ENCODE assay signal across 8 cellular contexts in genomic region chr17:50372708-50373556, GRCh38. TPM values are rescaled to one million over a fixed set of nuclear protein-coding genes. Genes with fewer than 3 reads are reported as not detected.
DNase-seq lines count a peak whose midpoint lies in the region; ATAC-seq and TF ChIP-seq lines count a peak whose summit lies in the region.

EME1 (plus strand) TSS chr17:50373229; CDS start chr17:50375209, 1,980 bp downstream.
MRPL27 (minus strand) TSS chr17:50373184; CDS start chr17:50373170, 14 bp downstream.

- no peaks in the 10 kb centered on the region for H3K27me3 Mint-ChIP-seq in naive thymus-derived CD4-positive, alpha-beta T cell
- H3K27me3 Mint-ChIP-seq in stimulated activated memory B cell treated with anti-CD40 and anti-IgM and Interleukin-4, amounts not matched to agents 10 μg/mL and 1 μg/mL and 100 μg/mL, for 72 hours: no peaks in the 10 kb centered on the region

- H3K27me3 ChIP-seq in Peyer's patch: no peaks in the 10 kb centered on the region
- no peaks in the 10 kb centered on the region for H3K27me3 ChIP-seq in naive thymus-derived CD4-positive, alpha-beta T cell (ENCODE audit: control insufficient read depth in 2 of 2, insufficient read depth in 2 of 2, low read length in 2 of 2)

- H3K27ac Mint-ChIP-seq in naive thymus-derived CD4-positive, alpha-beta T cell: peak within 1 kb of the TSS; percentile 97 to 100 (median 99)
- H3K27ac Mint-ChIP-seq in stimulated activated memory B cell treated with anti-CD40 and anti-IgM and Interleukin-4, amounts not matched to agents 10 μg/mL and 1 μg/mL and 100 μg/mL, for 72 hours: peak within 1 kb of the TSS; percentile 96

- peak; percentile 25 to 57 for TF ChIP-seq POLR2A in Peyer's patch (IDR thresholded peaks at IDR 0.05)

- H3K4me1 Mint-ChIP-seq in naive thymus-derived CD4-positive, alpha-beta T cell: peaks cover 18 to 41% (median 31%) of the 10 kb centered on the region in 7 donors
- H3K4me1 Mint-ChIP-seq in stimulated activated memory B cell treated with anti-CD40 and anti-IgM and Interleukin-4, amounts not matched to agents 10 μg/mL and 1 μg/mL and 100 μg/mL, for 72 hours: peaks cover 18% of the 10 kb centered on the region

- peaks cover 0 to 21% (median 5%) of the 10 kb centered on the region in 4 donors for H3K4me1 ChIP-seq in Peyer's patch
- H3K4me1 ChIP-seq in naive thymus-derived CD4-positive, alpha-beta T cell (ENCODE audit: control insufficient read depth in 2 of 2, insufficient read depth in 2 of 2, low read length in 2 of 2): peaks cover 9 to 13% of the 10 kb centered on the region in 2 donors

- peaks cover 0 to 4% (median 0%) of the 10 kb centered on the region in 11 donors for H3K9me3 Mint-ChIP-seq in naive thymus-derived CD4-positive, alpha-beta T cell
- H3K9me3 Mint-ChIP-seq in stimulated activated memory B cell treated with anti-CD40 and anti-IgM and Interleukin-4, amounts not matched to agents 10 μg/mL and 1 μg/mL and 100 μg/mL, for 72 hours: no peaks in the 10 kb centered on the region

- ATAC-seq in GM21619 (IDR thresholded peaks at IDR 0.05; ENCODE audit: unreplicated experiment): peak; percentile 89
- peak; percentile 94 for ATAC-seq in naive thymus-derived CD4-positive, alpha-beta T cell
- ATAC-seq in stimulated activated memory B cell treated with anti-CD40 and anti-IgM and Interleukin-4, amounts not matched to agents 10 μg/mL and 1 μg/mL and 100 μg/mL, for 72 hours: peak; percentile 98

- H3K9me3 ChIP-seq in Peyer's patch: no peaks in the 10 kb centered on the region
- H3K9me3 ChIP-seq in naive thymus-derived CD4-positive, alpha-beta T cell (ENCODE audit: control insufficient read depth in 2 of 3, low read length in 3 of 3): no peaks in the 10 kb centered on the region

- CTCF ChIA-PET in naive thymus-derived CD4-positive, alpha-beta T cell (lab: Charles Lee): interaction anchor here (1.2 to 2.0 kb wide), 2 partner anchors 11 to 24 kb away, joined by 6 to 12 read pairs; partner anchors contain the start of gene LRRC59

- POLR2A ChIA-PET in naive thymus-derived CD4-positive, alpha-beta T cell (lab: Charles Lee): interaction anchor here (0.5 to 2.5 kb wide), 10 partner anchors 8 to 79 kb away, joined by 3 to 15 read pairs (median 6); partner anchors contain the start of genes LRRC59 and XYLT2

- H3K4me3 ChIP-seq in Peyer's patch: peak within 1 kb of the TSS; percentile 75 to 91 (median 84)
- H3K4me3 ChIP-seq in naive thymus-derived CD4-positive, alpha-beta T cell (ENCODE audit: low read length): peak within 1 kb of the TSS; percentile 99

- H3K36me3 ChIP-seq in Peyer's patch: peaks cover 0 to 28% (median 0%) of the 10 kb centered on the region in 3 donors
- H3K36me3 ChIP-seq in naive thymus-derived CD4-positive, alpha-beta T cell (ENCODE audit: control insufficient read depth in 2 of 3, insufficient read depth in 3 of 3, low read length in 3 of 3): peaks cover 3 to 30% (median 8%) of the 10 kb centered on the region in 3 experiments

- H3K36me3 Mint-ChIP-seq in naive thymus-derived CD4-positive, alpha-beta T cell: peaks cover 5 to 24% (median 17%) of the 10 kb centered on the region in 5 donors
- H3K36me3 Mint-ChIP-seq in stimulated activated memory B cell treated with anti-CD40 and anti-IgM and Interleukin-4, amounts not matched to agents 10 μg/mL and 1 μg/mL and 100 μg/mL, for 72 hours: peaks cover 12% of the 10 kb centered on the region

- H3K27ac ChIP-seq in Peyer's patch: peak within 1 kb of the TSS; percentile 93 to 97 (median 94)
- peak within 1 kb of the TSS; percentile 99 for H3K27ac ChIP-seq in naive thymus-derived CD4-positive, alpha-beta T cell (ENCODE audit: low read depth, low read length)

- peak in 1 of 6 experiments; percentile 2 for TF ChIP-seq CTCF in Peyer's patch (IDR thresholded peaks at IDR 0.05)

- intact Hi-C loops in naive thymus-derived CD4-positive, alpha-beta T cell (cut with micrococcal nuclease): loop anchor here (1.0 to 5.0 kb wide), 8 partner anchors 11 to 335 kb away; partner anchors contain the start of genes LRRC59 (in 2 of the 2), XYLT2 (in 2 of the 2), ACSF2 (in 1 of the 2) and ANKRD40 (in 1 of the 2)

- DNase-seq in DMS153 (lab: John Stamatoyannopoulos, UW) (peak; percentile 87), KG1 (lab: John Stamatoyannopoulos, UW) (peak; percentile 95), Peyer's patch (peak; percentile 90 to 95 (median 94)), fibroblast of gingiva (ENCODE audit: low read depth) (peak; percentile 74)
- DNase-seq in activated T-cell treated with anti-CD3 and anti-CD28 coated beads, Interleukin-2, amount 50 U/mL, for 48 hours: peak; percentile 90
- peak; percentile 81 to 95 (median 92) for DNase-seq in naive thymus-derived CD4-positive, alpha-beta T cell

- peak within 1 kb of the TSS; percentile 92 to 100 (median 98) for H3K4me3 Mint-ChIP-seq in naive thymus-derived CD4-positive, alpha-beta T cell
- H3K4me3 Mint-ChIP-seq in stimulated activated memory B cell treated with anti-CD40 and anti-IgM and Interleukin-4, amounts not matched to agents 10 μg/mL and 1 μg/mL and 100 μg/mL, for 72 hours: peak within 1 kb of the TSS; percentile 93

RNA-seq across cellular contexts. Expression of gene EME1, which starts in this region (rescaled TPM):
- 10 to 100 TPM in 1 of 4 donors, 1 to 10 TPM in 2, under 1 TPM in 1; 0.53 to 23.1 (median 1.9) TPM for total RNA-seq in Peyer's patch
- 10 to 100 TPM in 1 of 5 experiments, 1 to 10 TPM in 3, under 1 TPM in 1; 0.61 to 17.5 (median 2.2) TPM for total RNA-seq in naive thymus-derived CD4-positive, alpha-beta T cell
- polyA plus RNA-seq in naive thymus-derived CD4-positive, alpha-beta T cell: not detected

RNA-seq across cellular contexts. Expression of gene MRPL27, which starts in this region (rescaled TPM):
- total RNA-seq in Peyer's patch: 10 to 100 TPM; 14.0 to 72.8 (median 64.4) TPM
- total RNA-seq in naive thymus-derived CD4-positive, alpha-beta T cell: 10 to 100 TPM; 29.5 to 64.7 (median 32.0) TPM
- polyA plus RNA-seq in naive thymus-derived CD4-positive, alpha-beta T cell: 10 to 100 TPM; 47.0 to 51.3 TPM

Comparison
In these comparisons a context has a peak if more than half of its experiments do, and no peak if none do; other contexts are left out.
1. Peak in every context shown above with its lines: DNase-seq, ATAC-seq, H3K4me3 ChIP-seq and H3K27ac ChIP-seq.